16 cellular contexts compared by ENCODE assay signal in genomic region chr10:82308641-82309040, GRCh38.
DNase-seq lines count a peak whose midpoint lies in the region; ATAC-seq and TF ChIP-seq lines count a peak whose summit lies in the region.
"Had no signal": no experiment of that assay in that cellular context is flagged by ENCODE, and none has a peak within 500 bp of the region (broad histone marks: within the 10 kb centered on the region; RNA-seq: fewer than 3 reads in every experiment).

No MANE protein-coding gene starts in this region.

- CTCF ChIA-PET in activated CD8-positive, alpha-beta T cell treated with anti-CD3 and anti-CD28 coated beads for 36 hours (lab: Charles Lee) = no interaction called here
- CTCF ChIA-PET in activated CD4-positive, alpha-beta T cell treated with anti-CD3 and anti-CD28 coated beads for 36 hours (lab: Charles Lee) = no interaction called here

- intact Hi-C loops in activated CD8-positive, alpha-beta T cell treated with anti-CD3 and anti-CD28 coated beads for 36 hours (cut with micrococcal nuclease) = no loop called here
- intact Hi-C loops in CD14-positive monocyte (cut with micrococcal nuclease) = no loop called here
- intact Hi-C loops in activated CD4-positive, alpha-beta T cell treated with anti-CD3 and anti-CD28 coated beads for 36 hours (cut with DNase I, micrococcal nuclease) = no loop called here

- no peaks in the 10 kb centered on the region for H3K36me3 Mint-ChIP-seq in activated CD8-positive, alpha-beta T cell treated with anti-CD3 and anti-CD28 coated beads for 36 hours (ENCODE audit: low read depth)
- H3K36me3 Mint-ChIP-seq in CD14-positive monocyte = no peaks in the 10 kb centered on the region
- H3K36me3 Mint-ChIP-seq in activated CD4-positive, alpha-beta T cell treated with anti-CD3 and anti-CD28 coated beads for 36 hours (ENCODE audit: low read depth) = no peaks in the 10 kb centered on the region
- H3K36me3 Mint-ChIP-seq: CD4-positive, alpha-beta memory T cell had no signal

- no peaks in the 10 kb centered on the region for H3K4me1 Mint-ChIP-seq in activated CD8-positive, alpha-beta T cell treated with anti-CD3 and anti-CD28 coated beads for 36 hours (ENCODE audit: low read depth)
- H3K4me1 Mint-ChIP-seq in CD14-positive monocyte = no peaks in the 10 kb centered on the region
- H3K4me1 Mint-ChIP-seq in activated CD4-positive, alpha-beta T cell treated with anti-CD3 and anti-CD28 coated beads for 36 hours = no peaks in the 10 kb centered on the region
- H3K4me1 Mint-ChIP-seq: CD4-positive, alpha-beta memory T cell had no signal

- H3F3A ChIP-seq in MM.1S (ENCODE audit: insufficient read depth, low read length) = no peaks in the 10 kb centered on the region

- H3K9ac ChIP-seq in MM.1S (ENCODE audit: low read length) = no peak overlapping the region

- H3K9me2 ChIP-seq in MM.1S (replicated peaks; ENCODE audit: insufficient read depth, low read length) = no peaks in the 10 kb centered on the region

- H4K20me1 ChIP-seq in MM.1S (ENCODE audit: insufficient read depth, low read length) = no peaks in the 10 kb centered on the region

- H3K4me2 ChIP-seq in MM.1S (ENCODE audit: low read depth, low read length) = no peak overlapping the region
- H3K4me2 ChIP-seq: A549 had no signal

- H3K79me2 ChIP-seq in MM.1S (ENCODE audit: low read length) = no peaks in the 10 kb centered on the region

- peak; percentile 2 for DNase-seq in GM12865 (ENCODE audit: low read depth)
- DNase-seq in MM.1S = peak; percentile 64
- DNase-seq in activated CD8-positive, alpha-beta T cell treated with anti-CD3 and anti-CD28 coated beads for 36 hours = peak; percentile 1
- no peak for DNase-seq in CD14-positive monocyte (ENCODE audit: low spot score)
- no peak for DNase-seq in LoVo (ENCODE audit: low spot score)
- DNase-seq in midbrain (lab: John Stamatoyannopoulos, UW) = no peak
- DNase-seq in activated CD4-positive, alpha-beta T cell treated with anti-CD3 and anti-CD28 coated beads for 36 hours = no peak
- DNase-seq: C1 segment of cervical spinal cord; CD4-positive, alpha-beta memory T cell; DMS79; EL; GOT3; H9; IMR-90; KG1 had no signal

- no peak overlapping the region for H3K27ac ChIP-seq in MM.1S (ENCODE audit: low read length)
- H3K27ac ChIP-seq: A549 had no signal

- H3K27me3 Mint-ChIP-seq in activated CD8-positive, alpha-beta T cell treated with anti-CD3 and anti-CD28 coated beads for 36 hours = no peaks in the 10 kb centered on the region
- H3K27me3 Mint-ChIP-seq in CD14-positive monocyte (ENCODE audit: low read depth in 3 of 3) = no peaks in the 10 kb centered on the region
- no peaks in the 10 kb centered on the region for H3K27me3 Mint-ChIP-seq in activated CD4-positive, alpha-beta T cell treated with anti-CD3 and anti-CD28 coated beads for 36 hours
- H3K27me3 Mint-ChIP-seq: CD4-positive, alpha-beta memory T cell had no signal

- no peak overlapping the region for H3K27ac Mint-ChIP-seq in activated CD8-positive, alpha-beta T cell treated with anti-CD3 and anti-CD28 coated beads for 36 hours
- H3K27ac Mint-ChIP-seq in CD14-positive monocyte = no peak overlapping the region
- no peak overlapping the region for H3K27ac Mint-ChIP-seq in activated CD4-positive, alpha-beta T cell treated with anti-CD3 and anti-CD28 coated beads for 36 hours
- H3K27ac Mint-ChIP-seq: CD4-positive, alpha-beta memory T cell; H9 had no signal

- no peaks in the 10 kb centered on the region for H3K27me3 ChIP-seq in MM.1S (replicated peaks; ENCODE audit: insufficient read depth, low read length)

- H2AFZ ChIP-seq in MM.1S (ENCODE audit: low read length) = no peak overlapping the region

- no peak overlapping the region for H3K4me3 Mint-ChIP-seq in activated CD8-positive, alpha-beta T cell treated with anti-CD3 and anti-CD28 coated beads for 36 hours
- no peak overlapping the region for H3K4me3 Mint-ChIP-seq in CD14-positive monocyte
- H3K4me3 Mint-ChIP-seq in activated CD4-positive, alpha-beta T cell treated with anti-CD3 and anti-CD28 coated beads for 36 hours = no peak overlapping the region
- H3K4me3 Mint-ChIP-seq: CD4-positive, alpha-beta memory T cell; H9 had no signal

- H3K9me3 Mint-ChIP-seq in activated CD8-positive, alpha-beta T cell treated with anti-CD3 and anti-CD28 coated beads for 36 hours = peaks cover 1% of the 10 kb centered on the region
- peaks cover 0 to 26% (median 2%) of the 10 kb centered on the region in 7 donors for H3K9me3 Mint-ChIP-seq in CD14-positive monocyte
- H3K9me3 Mint-ChIP-seq in activated CD4-positive, alpha-beta T cell treated with anti-CD3 and anti-CD28 coated beads for 36 hours (ENCODE audit: low read depth) = peaks cover 2% of the 10 kb centered on the region
- H3K9me3 Mint-ChIP-seq: H9 had no signal

- ATAC-seq in activated CD8-positive, alpha-beta T cell treated with anti-CD3 and anti-CD28 coated beads for 36 hours = no peak
- ATAC-seq in activated CD4-positive, alpha-beta T cell treated with anti-CD3 and anti-CD28 coated beads for 36 hours = no peak
- ATAC-seq: A549 had no signal

- TF ChIP-seq CTCF in GM12865 (IDR thresholded peaks at IDR 0.05; ENCODE audit: insufficient read depth, low read depth, low read length, missing control alignments) (no peak), MM.1S (IDR thresholded peaks at IDR 0.05; ENCODE audit: low read length) (no peak), CD14-positive monocyte (IDR thresholded peaks at IDR 0.05) (no peak)
- TF ChIP-seq CTCF in activated CD8-positive, alpha-beta T cell treated with anti-CD3 and anti-CD28 coated beads for 36 hours (IDR thresholded peaks at IDR 0.05) = no peak

- POLR2A ChIA-PET in activated CD8-positive, alpha-beta T cell treated with anti-CD3 and anti-CD28 coated beads for 36 hours (lab: Charles Lee) = no interaction called here
- POLR2A ChIA-PET in activated CD4-positive, alpha-beta T cell treated with anti-CD3 and anti-CD28 coated beads for 36 hours (lab: Charles Lee) = no interaction called here

- H3K4me1 ChIP-seq in MM.1S (ENCODE audit: low read length) = peaks cover 11% of the 10 kb centered on the region
- H3K4me1 ChIP-seq: A549 had no signal

- H3K4me3 ChIP-seq in GM12865 (ENCODE audit: low read depth, low read length) (no peak overlapping the region), MM.1S (ENCODE audit: low read length) (no peak overlapping the region)
- H3K4me3 ChIP-seq: A549 had no signal

- H3K9me3 ChIP-seq in MM.1S (replicated peaks; ENCODE audit: insufficient read depth, low read length) = no peaks in the 10 kb centered on the region
- H3K9me3 ChIP-seq: A549 had no signal

- H3K36me3 ChIP-seq in MM.1S (replicated peaks; ENCODE audit: insufficient read depth, low read length) = no peaks in the 10 kb centered on the region

Comparison
In these comparisons a context has a peak if more than half of its experiments do, and no peak if none do; other contexts are left out.
1. DNase-seq: peak in GM12865 (single experiment), MM.1S (single experiment) and activated CD8-positive, alpha-beta T cell treated with anti-CD3 and anti-CD28 coated beads for 36 hours (single experiment); none in CD14-positive monocyte (single experiment), LoVo (single experiment), midbrain (single experiment) and activated CD4-positive, alpha-beta T cell treated with anti-CD3 and anti-CD28 coated beads for 36 hours (single experiment).